Comparison of ENCODE assay signal across 19 cellular contexts in genomic region chr22:25837288-25837900, GRCh38.
DNase-seq lines count a peak whose midpoint lies in the region; ATAC-seq and TF ChIP-seq lines count a peak whose summit lies in the region.
"Had no signal": no experiment of that assay in that cellular context is flagged by ENCODE, and none has a peak within 500 bp of the region (broad histone marks: within the 10 kb centered on the region; RNA-seq: fewer than 3 reads in every experiment).

No MANE protein-coding gene starts in this region.

- no peak overlapping the region for H2AFZ ChIP-seq in neural progenitor cell (replicated peaks)

- H3K36me3 ChIP-seq in neural progenitor cell, result no peaks in the 10 kb centered on the region
- H3K36me3 ChIP-seq: BLaER1 had no signal

- H3K9me3 Mint-ChIP-seq in neural progenitor cell, result no peaks in the 10 kb centered on the region
- no peaks in the 10 kb centered on the region for H3K9me3 Mint-ChIP-seq in activated CD4-positive, alpha-beta memory T cell treated with anti-CD3 and anti-CD28 coated beads for 36 hours

- POLR2A ChIA-PET in activated CD4-positive, alpha-beta memory T cell treated with anti-CD3 and anti-CD28 coated beads for 36 hours (lab: Charles Lee), result no interaction called here

- no peak overlapping the region for H3K4me3 ChIP-seq in neural progenitor cell
- H3K4me3 ChIP-seq: A549, BLaER1 had no signal

- H3F3A ChIP-seq in neural progenitor cell (ENCODE audit: low read depth), result no peaks in the 10 kb centered on the region

- H3K79me2 ChIP-seq in neural progenitor cell (ENCODE audit: low read depth), result no peaks in the 10 kb centered on the region

- H3K27me3 Mint-ChIP-seq in neural progenitor cell (ENCODE audit: insufficient read depth, low read depth), result peaks cover 9% of the 10 kb centered on the region
- no peaks in the 10 kb centered on the region for H3K27me3 Mint-ChIP-seq in activated CD4-positive, alpha-beta memory T cell treated with anti-CD3 and anti-CD28 coated beads for 36 hours

- no peak overlapping the region for H3K27ac ChIP-seq in neural progenitor cell
- H3K27ac ChIP-seq: A549, BLaER1, KMS-11 had no signal

- ATAC-seq in left cardiac atrium (peak; percentile 26 to 64), HG03280 (IDR thresholded peaks at IDR 0.05; ENCODE audit: unreplicated experiment) (no peak)
- ATAC-seq: A549 had no signal

- TF ChIP-seq CTCF in neural progenitor cell (IDR thresholded peaks at IDR 0.05), result no peak

- H3K27me3 ChIP-seq in neural progenitor cell, result no peaks in the 10 kb centered on the region
- H3K27me3 ChIP-seq: BLaER1 had no signal

- no peak overlapping the region for H3K4me3 Mint-ChIP-seq in neural progenitor cell
- H3K4me3 Mint-ChIP-seq in activated CD4-positive, alpha-beta memory T cell treated with anti-CD3 and anti-CD28 coated beads for 36 hours, result no peak overlapping the region
- H3K4me3 Mint-ChIP-seq: CD4-positive, alpha-beta memory T cell had no signal

- intact Hi-C loops in left cardiac atrium (cut with DNase I) (no loop called here), cardiac septum (cut with DNase I) (no loop called here)
- intact Hi-C loops in activated CD4-positive, alpha-beta memory T cell treated with anti-CD3 and anti-CD28 coated beads for 36 hours (cut with micrococcal nuclease), result no loop called here

- H3K4me1 Mint-ChIP-seq in neural progenitor cell, result peaks cover 30% of the 10 kb centered on the region
- no peaks in the 10 kb centered on the region for H3K4me1 Mint-ChIP-seq in activated CD4-positive, alpha-beta memory T cell treated with anti-CD3 and anti-CD28 coated beads for 36 hours (ENCODE audit: low read depth)
- H3K4me1 Mint-ChIP-seq: CD4-positive, alpha-beta memory T cell had no signal

- peak overlapping the region; percentile 32 for H3K27ac Mint-ChIP-seq in neural progenitor cell
- no peak overlapping the region for H3K27ac Mint-ChIP-seq in activated CD4-positive, alpha-beta memory T cell treated with anti-CD3 and anti-CD28 coated beads for 36 hours
- H3K27ac Mint-ChIP-seq: CD4-positive, alpha-beta memory T cell had no signal

- no peak overlapping the region for H3K9ac ChIP-seq in neural progenitor cell
- H3K9ac ChIP-seq: BLaER1, KMS-11 had no signal

- no peak overlapping the region for H3K4me2 ChIP-seq in neural progenitor cell
- H3K4me2 ChIP-seq: A549, BLaER1, KMS-11 had no signal

- no peaks in the 10 kb centered on the region for H4K20me1 ChIP-seq in neural progenitor cell (ENCODE audit: low read depth)
- H4K20me1 ChIP-seq: BLaER1 had no signal

- CTCF ChIA-PET in activated CD4-positive, alpha-beta memory T cell treated with anti-CD3 and anti-CD28 coated beads for 36 hours (lab: Charles Lee), result no interaction called here

- H3K36me3 Mint-ChIP-seq in neural progenitor cell, result no peaks in the 10 kb centered on the region
- no peaks in the 10 kb centered on the region for H3K36me3 Mint-ChIP-seq in activated CD4-positive, alpha-beta memory T cell treated with anti-CD3 and anti-CD28 coated beads for 36 hours
- H3K36me3 Mint-ChIP-seq: CD4-positive, alpha-beta memory T cell had no signal

- DNase-seq in left cardiac atrium (no peak), cardiac septum (ENCODE audit: low spot score) (no peak), ecto neural progenitor cell (ENCODE audit: low spot score) (peak; percentile 31), neural progenitor cell (ENCODE audit: low spot score) (no peak), inferior parietal cortex (ENCODE audit: extremely low spot score) (no peak)
- DNase-seq in activated CD4-positive, alpha-beta memory T cell treated with anti-CD3 and anti-CD28 coated beads for 36 hours, result no peak
- DNase-seq: Calu3; CD4-positive, alpha-beta memory T cell; EL; MV-4-11; NCI-H1694 treated with DMSO at 0.1 percent for 48 hours; NCI-H2107; NCI-H510A; NCI-H774; SIG-M5 had no signal

- no peaks in the 10 kb centered on the region for H3K4me1 ChIP-seq in neural progenitor cell
- H3K4me1 ChIP-seq: A549 had no signal

- no peaks in the 10 kb centered on the region for H3K9me3 ChIP-seq in neural progenitor cell (ENCODE audit: low read depth)
- H3K9me3 ChIP-seq: A549, BLaER1 had no signal
